Comparison of ENCODE assay signal across 18 cellular contexts in genomic region chr12:122920687-122921086, GRCh38. TPM values are rescaled to one million over a fixed set of nuclear protein-coding genes. Genes with fewer than 3 reads are reported as not detected.
DNase-seq lines count a peak whose midpoint lies in the region; TF ChIP-seq lines count a peak whose summit lies in the region.
"Had no signal": no experiment of that assay in that cellular context is flagged by ENCODE, and none has a peak within 500 bp of the region (broad histone marks: within the 10 kb centered on the region; RNA-seq: fewer than 3 reads in every experiment).

No MANE protein-coding gene starts in this region.

- H3K4me1 ChIP-seq in PC-9 (replicated peaks; ENCODE audit: insufficient read depth) (peaks cover 52% of the 10 kb centered on the region), mucosa of rectum (ENCODE audit: control insufficient read depth in 2 of 2, insufficient read depth in 2 of 2, low read length in 2 of 2) (peaks cover 17 to 43% of the 10 kb centered on the region in 2 donors)
- H3K4me1 ChIP-seq: BE2C had no signal

- peak overlapping the region; percentile 33; the same call in 1 of the 2 replicates for H3K4me2 ChIP-seq in PC-9

- H3K9me3 ChIP-seq in PC-9 (ENCODE audit: insufficient read depth, low read depth) (no peaks in the 10 kb centered on the region), mucosa of rectum (ENCODE audit: control insufficient read depth in 2 of 2, low read length in 2 of 2) (no peaks in the 10 kb centered on the region)
- H3K9me3 ChIP-seq: BE2C had no signal

- TF ChIP-seq CTCF in PC-9 (conservative IDR thresholded peaks at IDR 0.05), result no peak

- H4K20me1 ChIP-seq in PC-9 (ENCODE audit: insufficient read depth), result no peaks in the 10 kb centered on the region

- H3K27ac ChIP-seq in PC-9 (peak overlapping the region; percentile 90), epithelial cell of prostate (peak overlapping the region; percentile 79), mucosa of rectum (ENCODE audit: low read depth in 2 of 2, low read length in 2 of 2) (peak overlapping the region; percentile 77 to 84)

- TSS peak; percentile 47 for BruUV-seq in PC-9 (replicated peaks; lab: Mats Ljungman, UMichigan)

- H3K4me3 ChIP-seq in PC-9 (no peak overlapping the region), mucosa of rectum (ENCODE audit: low read length in 2 of 2) (no peak overlapping the region)

- DNase-seq in PC-9, result no peak
- DNase-seq in epithelial cell of prostate (ENCODE audit: low read depth, low spot score), result no peak
- DNase-seq in cerebellum (ENCODE audit: low spot score), result no peak
- DNase-seq in activated CD8-positive, alpha-beta memory T cell treated with anti-CD3 and anti-CD28 coated beads, Interleukin-2, amount 50 U/mL, for 48 hours, result no peak
- no peak for DNase-seq in GM03348 (ENCODE audit: low spot score)
- no peak for DNase-seq in activated CD4-positive, alpha-beta memory T cell treated with anti-CD3 and anti-CD28 coated beads, Interleukin-2, amount 10 ng/mL, durations not matched to agents 7 days and 5 days
- DNase-seq: ACHN; BE2C; C1 segment of cervical spinal cord; CD4-positive, CD25-positive, alpha-beta regulatory T cell; CD8-positive, alpha-beta memory T cell; COR-L47; DMS 273 treated with DMSO at 0.1 percent for 48 hours; DND-41; EL; GOT3; H7 had no signal

- intact Hi-C loops in PC-9 (cut with micrococcal nuclease; ENCODE audit: unreplicated experiment), result no loop called here

- H3K9me2 ChIP-seq in PC-9 (ENCODE audit: insufficient read depth), result no peaks in the 10 kb centered on the region

- H3K36me3 Mint-ChIP-seq in activated CD4-positive, alpha-beta memory T cell treated with anti-CD3 and anti-CD28 coated beads, Interleukin-2, amount 10 ng/mL, durations not matched to agents 7 days and 5 days (ENCODE audit: low read depth), result no peaks in the 10 kb centered on the region
- H3K36me3 Mint-ChIP-seq: CD4-positive, CD25-positive, alpha-beta regulatory T cell; CD8-positive, alpha-beta memory T cell had no signal

- no peaks in the 10 kb centered on the region for H3K9me3 Mint-ChIP-seq in activated CD4-positive, alpha-beta memory T cell treated with anti-CD3 and anti-CD28 coated beads, Interleukin-2, amount 10 ng/mL, durations not matched to agents 7 days and 5 days
- H3K9me3 Mint-ChIP-seq: CD4-positive, CD25-positive, alpha-beta regulatory T cell; CD8-positive, alpha-beta memory T cell had no signal

- no peak overlapping the region for H3K4me3 Mint-ChIP-seq in activated CD4-positive, alpha-beta memory T cell treated with anti-CD3 and anti-CD28 coated beads, Interleukin-2, amount 10 ng/mL, durations not matched to agents 7 days and 5 days
- H3K4me3 Mint-ChIP-seq: CD4-positive, CD25-positive, alpha-beta regulatory T cell had no signal

- H3K9ac ChIP-seq in mucosa of rectum (ENCODE audit: low read depth in 1 of 2, low read length in 2 of 2), result peak overlapping the region in 1 of 2 donors; percentile 49

- no peaks in the 10 kb centered on the region for H3K27me3 ChIP-seq in PC-9 (ENCODE audit: insufficient read depth, low read depth)
- no peaks in the 10 kb centered on the region for H3K27me3 ChIP-seq in mucosa of rectum (ENCODE audit: control insufficient read depth in 2 of 2, insufficient read depth in 2 of 2, low read length in 2 of 2)
- H3K27me3 ChIP-seq: BE2C had no signal

- no peak overlapping the region for H2AFZ ChIP-seq in PC-9

- H3K27ac Mint-ChIP-seq in activated CD4-positive, alpha-beta memory T cell treated with anti-CD3 and anti-CD28 coated beads, Interleukin-2, amount 10 ng/mL, durations not matched to agents 7 days and 5 days, result no peak overlapping the region
- H3K27ac Mint-ChIP-seq: CD4-positive, CD25-positive, alpha-beta regulatory T cell had no signal

- H3F3A ChIP-seq in PC-9 (ENCODE audit: insufficient read depth, low read depth), result peaks cover 54% of the 10 kb centered on the region

- no peaks in the 10 kb centered on the region for H3K79me2 ChIP-seq in PC-9 (ENCODE audit: low read depth)

- POLR2A ChIA-PET in PC-9 (lab: Charles Lee; ENCODE audit: unreplicated experiment), result no interaction called here
- POLR2A ChIA-PET in activated CD4-positive, alpha-beta memory T cell treated with anti-CD3 and anti-CD28 coated beads, Interleukin-2, amount 10 ng/mL, durations not matched to agents 7 days and 5 days (lab: Charles Lee), result interaction anchor here (0.6 kb wide), 1 partner anchor 20 kb away, joined by 3 read pairs; no protein-coding TSS in a partner anchor

- CTCF ChIA-PET in PC-9 (lab: Charles Lee), result no interaction called here
- CTCF ChIA-PET in activated CD4-positive, alpha-beta memory T cell treated with anti-CD3 and anti-CD28 coated beads, Interleukin-2, amount 10 ng/mL, durations not matched to agents 7 days and 5 days (lab: Charles Lee), result no interaction called here

- H3K27me3 Mint-ChIP-seq in activated CD4-positive, alpha-beta memory T cell treated with anti-CD3 and anti-CD28 coated beads, Interleukin-2, amount 10 ng/mL, durations not matched to agents 7 days and 5 days, result peaks cover 2% of the 10 kb centered on the region
- H3K27me3 Mint-ChIP-seq: CD4-positive, CD25-positive, alpha-beta regulatory T cell; CD8-positive, alpha-beta memory T cell had no signal

- no peaks in the 10 kb centered on the region for H3K36me3 ChIP-seq in PC-9 (ENCODE audit: low read depth)
- no peaks in the 10 kb centered on the region for H3K36me3 ChIP-seq in mucosa of rectum (ENCODE audit: control insufficient read depth in 2 of 2, insufficient read depth in 2 of 2, low read length in 2 of 2)
- H3K36me3 ChIP-seq: BE2C had no signal

- H3K4me1 Mint-ChIP-seq in activated CD4-positive, alpha-beta memory T cell treated with anti-CD3 and anti-CD28 coated beads, Interleukin-2, amount 10 ng/mL, durations not matched to agents 7 days and 5 days, result peaks cover 6% of the 10 kb centered on the region
- H3K4me1 Mint-ChIP-seq: CD4-positive, CD25-positive, alpha-beta regulatory T cell; CD8-positive, alpha-beta memory T cell had no signal

RNA-seq across cellular contexts. Expression of gene VPS37B, which starts 24.8 kb away (rescaled TPM):
- total RNA-seq in PC-9 (2021) (51.4 and 53.5 TPM in 2 replicates), cerebellum (17.6 TPM)
- 10 to 100 TPM; 27.1 to 27.7 TPM for total RNA-seq in activated CD4-positive, alpha-beta memory T cell treated with anti-CD3 and anti-CD28 coated beads, Interleukin-2, amount 10 ng/mL, durations not matched to agents 7 days and 5 days

RNA-seq across cellular contexts. Expression of gene ABCB9, which starts 45.6 kb away (rescaled TPM):
- total RNA-seq in PC-9 (2021), result 11.4 and 13.0 TPM in 2 replicates
- 19.1 TPM for total RNA-seq in cerebellum
- total RNA-seq in activated CD4-positive, alpha-beta memory T cell treated with anti-CD3 and anti-CD28 coated beads, Interleukin-2, amount 10 ng/mL, durations not matched to agents 7 days and 5 days, result 1 to 10 TPM; 3.2 to 3.3 TPM

RNA-seq across cellular contexts. Expression of gene OGFOD2, which starts 54.4 kb away (rescaled TPM):
- 33.5 and 36.1 TPM in 2 replicates for total RNA-seq in PC-9 (2021)
- total RNA-seq in cerebellum, result 5.0 TPM
- total RNA-seq in activated CD4-positive, alpha-beta memory T cell treated with anti-CD3 and anti-CD28 coated beads, Interleukin-2, amount 10 ng/mL, durations not matched to agents 7 days and 5 days, result 10 to 100 TPM; 24.7 to 25.4 TPM

RNA-seq across cellular contexts. Expression of gene ARL6IP4, which starts 59.8 kb away (rescaled TPM):
- total RNA-seq in PC-9 (2021) (162 and 191 TPM in 2 replicates), cerebellum (19.2 TPM)
- 100 to 1,000 TPM; 166 to 175 TPM for total RNA-seq in activated CD4-positive, alpha-beta memory T cell treated with anti-CD3 and anti-CD28 coated beads, Interleukin-2, amount 10 ng/mL, durations not matched to agents 7 days and 5 days
